Comparison of ENCODE assay signal across 27 cellular contexts in genomic region chr10:132098539-132099421, GRCh38. TPM values are rescaled to one million over a fixed set of nuclear protein-coding genes. Genes with fewer than 3 reads are reported as not detected.
A peak's percentile ranks its signal among the peaks of the same experiment; 100 is the strongest.
DNase-seq lines count a peak whose midpoint lies in the region; ATAC-seq and TF ChIP-seq lines count a peak whose summit lies in the region.
"Had no signal": no experiment of that assay in that cellular context is flagged by ENCODE, and none has a peak within 500 bp of the region (broad histone marks: within the 10 kb centered on the region; RNA-seq: fewer than 3 reads in every experiment).

No MANE protein-coding gene starts in this region.

- no peak overlapping the region for H2AFZ ChIP-seq in osteoblast (ENCODE audit: low read length)
- H2AFZ ChIP-seq: parathyroid adenoma had no signal

- TF ChIP-seq POLR2A in heart left ventricle (IDR thresholded peaks at IDR 0.05): no peak

- peak; percentile 36 for DNase-seq in right atrium auricular region (ENCODE audit: low spot score)
- DNase-seq in heart left ventricle: no peak
- DNase-seq in coronary artery (ENCODE audit: low spot score): peak; percentile 41
- DNase-seq in osteoblast (ENCODE audit: insufficient read length, low spot score, missing footprints): peak; percentile 53
- no peak for DNase-seq in SKM-1 treated with dmso at 0.1 percent for 144 hours (lab: John Stamatoyannopoulos, UW; ENCODE audit: unreplicated experiment)
- no peak for DNase-seq in DMS53 (lab: John Stamatoyannopoulos, UW)
- no peak for DNase-seq in MV-4-11 (lab: John Stamatoyannopoulos, UW)
- DNase-seq: activated B cell treated with CpG ODN at 0.5 μM for 24 hours; COR-L47; effector CD8-positive, alpha-beta T cell; GF-D8; immature natural killer cell; mesenchymal stem cell; NCI-H1092; NCI-H1694; NCI-H446 treated with DMSO at 0.1 percent for 48 hours; RPMI8226; stimulated activated CD4-positive, alpha-beta T cell treated with anti-CD3 and anti-CD28 coated beads, Interleukin-1b, Interleukin-23, amount 100 ng/mL, for 48 hours; stimulated activated naive CD8-positive, alpha-beta T cell treated with anti-CD3 and anti-CD28 coated beads, Interleukin-15, Interleukin-2, amounts not matched to agents 100 U/mL and 50 U/mL, for 24 hours; uterus had no signal

- no peak overlapping the region for H3K27ac ChIP-seq in right atrium auricular region
- no peak overlapping the region for H3K27ac ChIP-seq in heart left ventricle
- no peak overlapping the region for H3K27ac ChIP-seq in coronary artery
- H3K27ac ChIP-seq in osteoblast (ENCODE audit: low read depth, low read length): no peak overlapping the region
- H3K27ac ChIP-seq: C4-2B, epithelial cell of prostate, parathyroid adenoma, thoracic aorta, uterus had no signal

- no peak for TF ChIP-seq CTCF in right atrium auricular region (IDR thresholded peaks at IDR 0.05)
- no peak for TF ChIP-seq CTCF in heart left ventricle (IDR thresholded peaks at IDR 0.05)
- no peak for TF ChIP-seq CTCF in coronary artery (IDR thresholded peaks at IDR 0.05)
- TF ChIP-seq CTCF in osteoblast (IDR thresholded peaks at IDR 0.05; ENCODE audit: extremely low read depth, low read depth, low read length): no peak

- H3K79me2 ChIP-seq in osteoblast (ENCODE audit: insufficient read depth, low read length): no peaks in the 10 kb centered on the region
- H3K79me2 ChIP-seq: parathyroid adenoma had no signal

- no peaks in the 10 kb centered on the region for H4K20me1 ChIP-seq in osteoblast (ENCODE audit: insufficient read depth, low read length)

- H3K27me3 ChIP-seq in right atrium auricular region (no peaks in the 10 kb centered on the region), heart left ventricle (no peaks in the 10 kb centered on the region), osteoblast (ENCODE audit: insufficient read depth, low read length) (no peaks in the 10 kb centered on the region)
- H3K27me3 ChIP-seq: uterus had no signal

- intact Hi-C loops in heart left ventricle (cut with DNase I): no loop called here

- no peaks in the 10 kb centered on the region for H3K4me1 ChIP-seq in right atrium auricular region
- H3K4me1 ChIP-seq in heart left ventricle: peaks cover 0 to 20% (median 0%) of the 10 kb centered on the region in 12 donors
- no peaks in the 10 kb centered on the region for H3K4me1 ChIP-seq in osteoblast (ENCODE audit: insufficient read depth, low read length)
- H3K4me1 ChIP-seq: parathyroid adenoma, uterus had no signal

- H3K9me3 ChIP-seq in right atrium auricular region (no peaks in the 10 kb centered on the region), heart left ventricle (no peaks in the 10 kb centered on the region), osteoblast (ENCODE audit: low read depth, low read length) (no peaks in the 10 kb centered on the region)
- H3K9me3 ChIP-seq: thoracic aorta, uterus had no signal

- WGBS in heart left ventricle, 4 donors: 76 to 81% (median 76%) methylated on average over 17 to 24 of the region's 24 CpGs

- H3K4me3 ChIP-seq in right atrium auricular region (no peak overlapping the region), heart left ventricle (no peak overlapping the region), coronary artery (no peak overlapping the region), osteoblast (ENCODE audit: insufficient read depth, low read length) (no peak overlapping the region)
- H3K4me3 ChIP-seq: smooth muscle cell, thoracic aorta, uterus had no signal

- no peak overlapping the region for H3K4me2 ChIP-seq in osteoblast (ENCODE audit: insufficient read depth, low read length)
- H3K4me2 ChIP-seq: smooth muscle cell had no signal

- ATAC-seq in heart left ventricle: no peak
- ATAC-seq: activated T-helper 17 cell treated with anti-CD3 and anti-CD28 coated beads, Interleukin-2, amount 50 U/mL, for 72 hours; stimulated activated naive CD8-positive, alpha-beta T cell treated with anti-CD3 and anti-CD28 coated beads, Interleukin-15, Interleukin-2, amounts not matched to agents 100 U/mL and 50 U/mL, for 24 hours had no signal

- H3K36me3 ChIP-seq in right atrium auricular region (no peaks in the 10 kb centered on the region), heart left ventricle (no peaks in the 10 kb centered on the region), osteoblast (ENCODE audit: insufficient read depth, low read length) (no peaks in the 10 kb centered on the region)
- H3K36me3 ChIP-seq: thoracic aorta, uterus had no signal

RNA-seq across cellular contexts. Expression of gene JAKMIP3, which starts 33.0 kb away (rescaled TPM):
- total RNA-seq in right atrium auricular region (under 1 TPM; 0.20 to 0.44 TPM), heart left ventricle (1 to 10 TPM in 6 of 9 donors, under 1 TPM in 3; 0.31 to 3.1 (median 1.4) TPM), osteoblast (0.29 and 0.36 TPM in 2 replicates)
- 1 to 10 TPM in 1 of 2 donors, under 1 TPM in 1; 0.06 to 1.3 TPM for polyA plus RNA-seq in heart left ventricle
- total RNA-seq: smooth muscle cell had no signal
- polyA plus RNA-seq: IgD-negative memory B cell, immature natural killer cell had no signal

Comparison
In these comparisons a context has a peak if more than half of its experiments do, and no peak if none do; other contexts are left out.
1. DNase-seq: peak in right atrium auricular region (single experiment), coronary artery (single experiment) and osteoblast (single experiment); none in heart left ventricle (0 of 5), SKM-1 treated with dmso at 0.1 percent for 144 hours (single experiment), DMS53 (single experiment) and MV-4-11 (single experiment).